Comparison of ENCODE assay signal across 19 cellular contexts in genomic region chr22:18533633-18534032, GRCh38. TPM values are rescaled to one million over a fixed set of nuclear protein-coding genes. Genes with fewer than 3 reads are reported as not detected.
"Had no signal": no experiment of that assay in that cellular context is flagged by ENCODE, and none has a peak within 500 bp of the region (broad histone marks: within the 10 kb centered on the region; RNA-seq: fewer than 3 reads in every experiment).

No MANE protein-coding gene starts in this region.

RNA-seq across cellular contexts. Expression of gene TMEM191B, which starts 6.0 kb away (rescaled TPM):
- total RNA-seq: activated naive CD4-positive, alpha-beta T cell treated with anti-CD3 and anti-CD28 coated beads for 36 hours; activated T-helper 1 cell treated with anti-CD3 and anti-CD28 coated beads, Interleukin-12 subunit alpha, Interleukin-12 subunit beta, Interleukin-2, Interleukin-4 antibody, amounts not matched to agents 30 ng/mL and 10 ng/mL and 1 ng/mL, durations not matched to agents 14 hours and 24 hours and 36 hours; aorta; ascending aorta had no signal

RNA-seq across cellular contexts. Expression of gene GGTLC3, which starts 15.7 kb away (rescaled TPM):
- total RNA-seq: activated naive CD4-positive, alpha-beta T cell treated with anti-CD3 and anti-CD28 coated beads for 36 hours; activated naive CD4-positive, alpha-beta T cell treated with anti-CD3 and anti-CD28 coated beads, Interleukin-2, amount 50 U/mL, for 72 hours; activated naive CD8-positive, alpha-beta T cell treated with anti-CD3 and anti-CD28 coated beads for 36 hours; activated naive CD8-positive, alpha-beta T cell treated with anti-CD3 and anti-CD28 coated beads, Interleukin-2, amount 10 ng/mL, durations not matched to agents 7 days and 5 days; activated T-cell treated with anti-CD3 and anti-CD28 coated beads, Interleukin-2, amount 50 U/mL, for 4 hours; activated T-cell treated with anti-CD3 and anti-CD28 coated beads, Interleukin-2, amount 50 U/mL, for 72 hours; activated T-helper 1 cell treated with anti-CD3 and anti-CD28 coated beads, Interleukin-12 subunit alpha, Interleukin-12 subunit beta, Interleukin-2, Interleukin-4 antibody, amounts not matched to agents 30 ng/mL and 10 ng/mL and 1 ng/mL, durations not matched to agents 14 hours and 24 hours and 36 hours; activated T-helper 17 cell treated with anti-CD3 and anti-CD28 coated beads, Interleukin-2, amount 50 U/mL, for 72 hours; activated T-helper 2 cell treated with anti-CD3 and anti-CD28 coated beads, Interferon-gamma antibody, Interleukin-2, Interleukin-4, amounts not matched to agents 10 μg/mL and 5 μg/mL and 100 μg/mL, durations not matched to agents 14 hours and 24 hours and 36 hours; adrenal gland; aorta; ascending aorta; astrocyte; body of pancreas; breast epithelium; bronchial epithelial cell; cardiac septum; cerebellum had no signal
- polyA plus RNA-seq: adipose tissue, aorta had no signal
